20 cellular contexts compared by ENCODE assay signal in the genomic region with DNA sequence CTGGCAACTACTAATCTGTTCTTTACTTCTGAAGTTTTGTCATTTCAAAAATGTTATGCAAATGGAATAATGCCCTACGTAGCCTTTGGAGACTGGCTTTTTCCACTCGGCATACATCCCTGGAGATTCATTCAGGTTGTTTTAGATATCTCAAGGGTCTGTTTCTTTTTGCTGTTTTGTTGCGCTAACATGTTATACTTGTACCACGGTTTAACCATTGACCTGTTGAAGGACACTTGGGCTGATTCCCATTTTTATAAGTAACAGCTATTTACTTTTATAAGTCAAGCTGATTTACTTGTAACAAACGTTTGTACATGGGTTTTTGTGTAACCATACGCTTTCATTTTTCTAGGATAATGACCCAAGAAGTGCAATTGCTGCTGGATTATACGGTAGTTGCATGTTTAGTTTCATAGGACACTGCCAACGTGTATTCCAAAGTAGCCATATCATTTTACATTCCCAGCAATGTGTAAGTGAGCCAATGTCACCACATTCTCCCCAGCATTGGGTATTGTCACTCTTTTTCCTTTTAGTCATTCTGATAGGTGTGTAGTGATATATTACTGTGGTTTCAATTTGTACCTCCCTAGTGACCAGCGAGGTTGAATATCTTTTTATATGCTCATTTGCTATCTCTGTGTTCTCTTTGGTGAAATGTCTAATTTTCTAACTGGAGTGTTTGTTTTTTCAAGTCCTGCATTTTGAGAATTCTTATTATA. TPM values are rescaled to one million over a fixed set of nuclear protein-coding genes. Genes with fewer than 3 reads are reported as not detected.
DNase-seq lines count a peak whose midpoint lies in the region; ATAC-seq and TF ChIP-seq lines count a peak whose summit lies in the region.
"Had no signal": no experiment of that assay in that cellular context is flagged by ENCODE, and none has a peak within 500 bp of the region (broad histone marks: within the 10 kb centered on the region; RNA-seq: fewer than 3 reads in every experiment).

No MANE protein-coding gene starts in this region.

- WGBS in psoas muscle, 3 donors = 54 to 65% (median 60%) methylated on average over 9 of the region's 9 CpGs
- WGBS in aorta, 2 donors = 37% methylated on average over 9 of the region's 9 CpGs

- intact Hi-C loops in activated CD4-positive, alpha-beta T cell treated with anti-CD3 and anti-CD28 coated beads, Interleukin-2, amount 10 ng/mL, durations not matched to agents 24 days and 14 days (cut with micrococcal nuclease) = no loop called here
- intact Hi-C loops in psoas muscle (cut with DNase I) = no loop called here
- intact Hi-C loops in aorta (cut with DNase I) = no loop called here

- H3K36me3 ChIP-seq in psoas muscle (ENCODE audit: insufficient read depth in 1 of 2, low read depth in 1 of 2) = no peaks in the 10 kb centered on the region
- no peaks in the 10 kb centered on the region for H3K36me3 ChIP-seq in aorta (ENCODE audit: control insufficient read depth in 1 of 2, insufficient read depth in 2 of 2, low read length in 1 of 2)
- H3K36me3 ChIP-seq: BLaER1 had no signal

- H3K27me3 Mint-ChIP-seq in activated CD4-positive, alpha-beta T cell treated with anti-CD3 and anti-CD28 coated beads, Interleukin-2, amount 10 ng/mL, durations not matched to agents 24 days and 14 days = no peaks in the 10 kb centered on the region

- no peak overlapping the region for H3K27ac ChIP-seq in psoas muscle
- no peak overlapping the region for H3K27ac ChIP-seq in aorta (ENCODE audit: low read depth in 1 of 2, low read length in 2 of 2)
- H3K27ac ChIP-seq: BLaER1, GM23248, SK-N-MC had no signal

- H3K4me3 ChIP-seq in psoas muscle (no peak overlapping the region), aorta (ENCODE audit: low read length in 2 of 2) (no peak overlapping the region)
- H3K4me3 ChIP-seq: BLaER1, GM23248, K562, SK-N-MC had no signal

- peak; percentile 24 for DNase-seq in activated CD4-positive, alpha-beta T cell treated with anti-CD3 and anti-CD28 coated beads, Interleukin-2, amount 10 ng/mL, durations not matched to agents 24 days and 14 days
- no peak for DNase-seq in activated CD4-positive, alpha-beta T cell treated with anti-CD3 and anti-CD28 coated beads for 1 hour
- peak; percentile 32 for DNase-seq in LHCN-M2 (ENCODE audit: low read depth)
- DNase-seq in fibroblast of peridontal ligament (ENCODE audit: extremely low read depth) = peak; percentile 45
- DNase-seq in stimulated activated effector memory CD8-positive, alpha-beta T cell treated with anti-CD3 and anti-CD28 coated beads, Interleukin-12 subunit alpha, Interleukin-12 subunit beta, amount 100 ng/mL, for 72 hours (ENCODE audit: low spot score in 2 of 2) = peak in 1 of 2 donors; percentile 4
- no peak for DNase-seq in psoas muscle
- DNase-seq in aorta = no peak
- no peak for DNase-seq in central memory CD4-positive, alpha-beta T cell
- DNase-seq: CD4-positive, alpha-beta memory T cell; GM23248; HCEC 1CT; MV-4-11; NCI-H187; NCI-H510A; NCI-H774; SHP77 had no signal

- H3K9me3 Mint-ChIP-seq in activated CD4-positive, alpha-beta T cell treated with anti-CD3 and anti-CD28 coated beads, Interleukin-2, amount 10 ng/mL, durations not matched to agents 24 days and 14 days = peaks cover 14% of the 10 kb centered on the region
- no peaks in the 10 kb centered on the region for H3K9me3 Mint-ChIP-seq in stimulated activated effector memory CD8-positive, alpha-beta T cell treated with anti-CD3 and anti-CD28 coated beads, Interleukin-12 subunit alpha, Interleukin-12 subunit beta, amount 100 ng/mL, for 72 hours

- H3K27me3 ChIP-seq in psoas muscle (ENCODE audit: insufficient read depth in 3 of 3, low read length in 2 of 3) = no peaks in the 10 kb centered on the region
- no peaks in the 10 kb centered on the region for H3K27me3 ChIP-seq in aorta (ENCODE audit: control insufficient read depth in 1 of 2, insufficient read depth in 2 of 2, low read length in 1 of 2)
- H3K27me3 ChIP-seq: BLaER1 had no signal

- H3K27ac Mint-ChIP-seq in activated CD4-positive, alpha-beta T cell treated with anti-CD3 and anti-CD28 coated beads, Interleukin-2, amount 10 ng/mL, durations not matched to agents 24 days and 14 days = no peak overlapping the region
- H3K27ac Mint-ChIP-seq in stimulated activated effector memory CD8-positive, alpha-beta T cell treated with anti-CD3 and anti-CD28 coated beads, Interleukin-12 subunit alpha, Interleukin-12 subunit beta, amount 100 ng/mL, for 72 hours = no peak overlapping the region

- no peaks in the 10 kb centered on the region for H3K9me3 ChIP-seq in psoas muscle
- no peaks in the 10 kb centered on the region for H3K9me3 ChIP-seq in aorta (ENCODE audit: control insufficient read depth, low read length)
- H3K9me3 ChIP-seq: BLaER1 had no signal

- ATAC-seq in stimulated activated effector memory CD8-positive, alpha-beta T cell treated with anti-CD3 and anti-CD28 coated beads, Interleukin-12 subunit alpha, Interleukin-12 subunit beta, amount 100 ng/mL, for 72 hours = peak; percentile 59
- ATAC-seq in psoas muscle (no peak), aorta (ENCODE audit: low FRiP score) (no peak)
- ATAC-seq: K562 had no signal

- H3K4me3 Mint-ChIP-seq in activated CD4-positive, alpha-beta T cell treated with anti-CD3 and anti-CD28 coated beads, Interleukin-2, amount 10 ng/mL, durations not matched to agents 24 days and 14 days = no peak overlapping the region
- H3K4me3 Mint-ChIP-seq in stimulated activated effector memory CD8-positive, alpha-beta T cell treated with anti-CD3 and anti-CD28 coated beads, Interleukin-12 subunit alpha, Interleukin-12 subunit beta, amount 100 ng/mL, for 72 hours = no peak overlapping the region

- H3K4me1 ChIP-seq in psoas muscle = no peaks in the 10 kb centered on the region
- H3K4me1 ChIP-seq in aorta (ENCODE audit: control insufficient read depth in 1 of 2, insufficient read depth in 2 of 2, low read length in 2 of 2) = peaks cover 0 to 2% of the 10 kb centered on the region in 2 donors
- H3K4me1 ChIP-seq: BLaER1 had no signal

- peaks cover 7% of the 10 kb centered on the region for H3K36me3 Mint-ChIP-seq in activated CD4-positive, alpha-beta T cell treated with anti-CD3 and anti-CD28 coated beads, Interleukin-2, amount 10 ng/mL, durations not matched to agents 24 days and 14 days (ENCODE audit: low read depth)
- no peaks in the 10 kb centered on the region for H3K36me3 Mint-ChIP-seq in stimulated activated effector memory CD8-positive, alpha-beta T cell treated with anti-CD3 and anti-CD28 coated beads, Interleukin-12 subunit alpha, Interleukin-12 subunit beta, amount 100 ng/mL, for 72 hours

- H3K4me1 Mint-ChIP-seq in activated CD4-positive, alpha-beta T cell treated with anti-CD3 and anti-CD28 coated beads, Interleukin-2, amount 10 ng/mL, durations not matched to agents 24 days and 14 days = peaks cover 27% of the 10 kb centered on the region
- H3K4me1 Mint-ChIP-seq in stimulated activated effector memory CD8-positive, alpha-beta T cell treated with anti-CD3 and anti-CD28 coated beads, Interleukin-12 subunit alpha, Interleukin-12 subunit beta, amount 100 ng/mL, for 72 hours = peaks cover 30% of the 10 kb centered on the region

- no peak for TF ChIP-seq CTCF in psoas muscle (IDR thresholded peaks at IDR 0.05)

RNA-seq across cellular contexts. Expression of a gene that starts 36.5 kb away (rescaled TPM):
- total RNA-seq in activated CD4-positive, alpha-beta T cell treated with anti-CD3 and anti-CD28 coated beads, Interleukin-2, amount 10 ng/mL, durations not matched to agents 24 days and 14 days = 47.9 and 50.8 TPM in 2 replicates
- total RNA-seq in LHCN-M2 (2014; rRNA removed) (0.13 and 0.75 TPM in 2 replicates), psoas muscle (under 1 TPM; 0.26 to 0.56 (median 0.41) TPM), aorta (1 to 10 TPM; 3.8 to 7.7 TPM)
- polyA plus RNA-seq in LHCN-M2 (2012) = 0.30 TPM
- polyA plus RNA-seq in psoas muscle (under 1 TPM; 0.19 to 0.38 (median 0.24) TPM), aorta (1 to 10 TPM; 1.1 to 2.2 TPM)
- total RNA-seq: K562, OCI-LY7 had no signal

RNA-seq across cellular contexts. Expression of a gene that starts 57.9 kb away (rescaled TPM):
- total RNA-seq in activated CD4-positive, alpha-beta T cell treated with anti-CD3 and anti-CD28 coated beads, Interleukin-2, amount 10 ng/mL, durations not matched to agents 24 days and 14 days = 16.4 and 21.1 TPM in 2 replicates
- total RNA-seq in LHCN-M2 (2014; rRNA removed) (108 and 117 TPM in 2 replicates), psoas muscle (10 to 100 TPM in 2 of 4 donors, 1 to 10 TPM in 2; 7.9 to 14.1 (median 11.2) TPM), aorta (10 to 100 TPM; 61.1 to 86.4 TPM)
- polyA plus RNA-seq in LHCN-M2 (2012) = 47.6 TPM
- polyA plus RNA-seq in psoas muscle (1 to 10 TPM; 4.4 to 5.8 (median 4.9) TPM), aorta (10 to 100 TPM; 14.1 to 51.6 TPM)
- total RNA-seq: OCI-LY7 had no signal

Comparison
In these comparisons a context has a peak if more than half of its experiments do, and no peak if none do; other contexts are left out.
1. DNase-seq: peak in activated CD4-positive, alpha-beta T cell treated with anti-CD3 and anti-CD28 coated beads, Interleukin-2, amount 10 ng/mL, durations not matched to agents 24 days and 14 days (single experiment), LHCN-M2 (single experiment) and fibroblast of peridontal ligament (single experiment); none in activated CD4-positive, alpha-beta T cell treated with anti-CD3 and anti-CD28 coated beads for 1 hour (single experiment), psoas muscle (0 of 2), aorta (0 of 2) and central memory CD4-positive, alpha-beta T cell (single experiment).